In genomic region chr5:36708996-36709395, GRCh38 we compare ENCODE assay signal across 32 cellular contexts.
"Had no signal": no experiment of that assay in that cellular context is flagged by ENCODE, and none has a peak within 500 bp of the region (broad histone marks: within the 10 kb centered on the region; RNA-seq: fewer than 3 reads in every experiment).

No MANE protein-coding gene starts in this region.

- H3K4me1 Mint-ChIP-seq: activated naive CD4-positive, alpha-beta T cell treated with anti-CD3 and anti-CD28 coated beads, Interleukin-2, amount 10 ng/mL, durations not matched to agents 7 days and 5 days; activated naive CD8-positive, alpha-beta T cell treated with anti-CD3 and anti-CD28 coated beads, Interleukin-2, amount 10 ng/mL, durations not matched to agents 7 days and 5 days had no signal

- H2AFZ ChIP-seq: parathyroid adenoma had no signal

- H3K4me1 ChIP-seq: ascending aorta, colonic mucosa, parathyroid adenoma, psoas muscle, stomach, thyroid gland had no signal

- H3K27ac Mint-ChIP-seq: activated naive CD4-positive, alpha-beta T cell treated with anti-CD3 and anti-CD28 coated beads, Interleukin-2, amount 10 ng/mL, durations not matched to agents 7 days and 5 days; activated naive CD8-positive, alpha-beta T cell treated with anti-CD3 and anti-CD28 coated beads, Interleukin-2, amount 10 ng/mL, durations not matched to agents 7 days and 5 days; activated T-cell treated with anti-CD3 and anti-CD28 coated beads, Interleukin-2, amount 50 U/mL, for 24 hours; brain; naive thymus-derived CD4-positive, alpha-beta T cell; stimulated activated naive B cell treated with anti-CD40 and anti-IgM and Interleukin-4, amounts not matched to agents 10 μg/mL and 1 μg/mL and 100 μg/mL, for 72 hours had no signal

- H3K79me2 ChIP-seq: parathyroid adenoma had no signal

- H3K27me3 Mint-ChIP-seq: stimulated activated naive B cell treated with anti-CD40 and anti-IgM and Interleukin-4, amounts not matched to agents 10 μg/mL and 1 μg/mL and 100 μg/mL, for 72 hours had no signal

- H3K9me3 Mint-ChIP-seq: activated naive CD8-positive, alpha-beta T cell treated with anti-CD3 and anti-CD28 coated beads, Interleukin-2, amount 10 ng/mL, durations not matched to agents 7 days and 5 days had no signal

- H3K4me3 ChIP-seq: ascending aorta, cardiac muscle cell, colonic mucosa, psoas muscle, stomach, thyroid gland, upper lobe of left lung had no signal

- H3K9me3 ChIP-seq: ascending aorta, colonic mucosa, thyroid gland, upper lobe of left lung had no signal

- H3K9ac ChIP-seq: parathyroid adenoma had no signal

- H3K27me3 ChIP-seq: ascending aorta, cardiac muscle cell, colonic mucosa, stomach, thyroid gland, upper lobe of left lung had no signal

- H3K36me3 Mint-ChIP-seq: activated naive CD4-positive, alpha-beta T cell treated with anti-CD3 and anti-CD28 coated beads, Interleukin-2, amount 10 ng/mL, durations not matched to agents 7 days and 5 days; brain had no signal

- H3K27ac ChIP-seq: ascending aorta, cardiac muscle cell, colonic mucosa, parathyroid adenoma, psoas muscle, stomach, thyroid gland, upper lobe of left lung, VCaP had no signal

- DNase-seq: activated CD4-positive, alpha-beta T cell treated with anti-CD3 and anti-CD28 coated beads for 48 hours; activated CD4-positive, alpha-beta T cell treated with anti-CD3 and anti-CD28 coated beads, Interleukin-2, amount 50 U/mL, for 48 hours; activated CD8-positive, alpha-beta memory T cell treated with anti-CD3 and anti-CD28 coated beads, Interleukin-2, amount 50 U/mL, for 4 hours; activated gamma-delta T cell; activated naive CD4-positive, alpha-beta T cell treated with anti-CD3 and anti-CD28 coated beads, Interleukin-2, amount 10 ng/mL, durations not matched to agents 7 days and 5 days; activated naive CD8-positive, alpha-beta T cell treated with anti-CD3 and anti-CD28 coated beads, Interleukin-2, amount 10 ng/mL, durations not matched to agents 7 days and 5 days; activated T-cell treated with anti-CD3 and anti-CD28 coated beads, Interleukin-2, amount 50 U/mL, for 24 hours; cerebellar nuclear complex; colonic mucosa; effector CD8-positive, alpha-beta T cell; erythroblast; head of caudate nucleus; hippocampal formation; left cardiac atrium; midbrain; naive thymus-derived CD4-positive, alpha-beta T cell; occipital lobe; psoas muscle; stimulated activated CD4-positive, alpha-beta T cell treated with anti-CD3 and anti-CD28 coated beads, Interleukin-15, amount 100 ng/mL, for 24 hours; stimulated activated CD4-positive, alpha-beta T cell treated with anti-CD3 and anti-CD28 coated beads, Interleukin-2, amount 100 ng/mL, for 24 hours; stimulated activated naive B cell treated with anti-CD40 and anti-IgM and Interleukin-4, amounts not matched to agents 10 μg/mL and 1 μg/mL and 100 μg/mL, for 72 hours; stomach; T-helper 9 cell; thyroid gland; upper lobe of left lung had no signal

- H3K36me3 ChIP-seq: ascending aorta, cardiac muscle cell, colonic mucosa, stomach, thyroid gland, upper lobe of left lung had no signal

- H3K4me3 Mint-ChIP-seq: activated naive CD4-positive, alpha-beta T cell treated with anti-CD3 and anti-CD28 coated beads, Interleukin-2, amount 10 ng/mL, durations not matched to agents 7 days and 5 days; activated naive CD8-positive, alpha-beta T cell treated with anti-CD3 and anti-CD28 coated beads, Interleukin-2, amount 10 ng/mL, durations not matched to agents 7 days and 5 days; activated T-cell treated with anti-CD3 and anti-CD28 coated beads, Interleukin-2, amount 50 U/mL, for 24 hours; brain; naive thymus-derived CD4-positive, alpha-beta T cell; neural crest cell; stimulated activated naive B cell treated with anti-CD40 and anti-IgM and Interleukin-4, amounts not matched to agents 10 μg/mL and 1 μg/mL and 100 μg/mL, for 72 hours had no signal

- ATAC-seq: activated CD4-positive, CD25-positive, alpha-beta regulatory T cell treated with anti-CD3 and anti-CD28 coated beads, Interleukin-2, amount 50 U/mL, for 24 hours; left cardiac atrium; naive thymus-derived CD4-positive, alpha-beta T cell; psoas muscle; stimulated activated naive B cell treated with anti-CD40 and anti-IgM and Interleukin-4, amounts not matched to agents 10 μg/mL and 1 μg/mL and 100 μg/mL, for 72 hours had no signal
